ENCODE assay signal across 3 cellular contexts in the genomic region with DNA sequence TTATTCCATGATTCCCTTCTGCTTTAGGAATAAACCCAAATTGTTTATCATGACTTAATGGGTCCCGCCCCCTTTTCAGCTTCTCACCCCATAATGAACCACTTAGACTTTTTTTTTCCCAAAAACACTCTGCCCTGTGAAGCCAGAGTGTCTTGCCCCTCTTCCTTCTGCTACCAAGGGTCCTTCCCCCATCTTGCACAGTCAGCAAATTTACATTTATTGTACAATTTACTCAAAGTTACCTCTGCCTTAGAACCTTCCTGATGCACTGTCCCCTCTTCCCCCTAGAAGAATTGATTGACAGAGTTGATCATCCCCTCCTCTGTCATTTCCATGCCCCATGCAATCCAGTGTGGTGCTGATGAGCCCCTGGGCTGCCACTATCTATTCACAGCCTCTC.
TF ChIP-seq lines count a peak whose summit lies in the region.

No MANE protein-coding gene starts in this region.

TF ChIP-seq in A549, 52 proteins besides CTCF, POLR2A, EP300 and RAD21:
- TF ChIP-seq MAFK (IDR thresholded peaks at IDR 0.05; ENCODE audit: partially characterized antibody), result peak; percentile 89
- no peak for TF ChIP-seq HEYL (CRISPR knock-in tag; IDR thresholded peaks at IDR 0.05)
- TF ChIP-seq, protein P1, sequence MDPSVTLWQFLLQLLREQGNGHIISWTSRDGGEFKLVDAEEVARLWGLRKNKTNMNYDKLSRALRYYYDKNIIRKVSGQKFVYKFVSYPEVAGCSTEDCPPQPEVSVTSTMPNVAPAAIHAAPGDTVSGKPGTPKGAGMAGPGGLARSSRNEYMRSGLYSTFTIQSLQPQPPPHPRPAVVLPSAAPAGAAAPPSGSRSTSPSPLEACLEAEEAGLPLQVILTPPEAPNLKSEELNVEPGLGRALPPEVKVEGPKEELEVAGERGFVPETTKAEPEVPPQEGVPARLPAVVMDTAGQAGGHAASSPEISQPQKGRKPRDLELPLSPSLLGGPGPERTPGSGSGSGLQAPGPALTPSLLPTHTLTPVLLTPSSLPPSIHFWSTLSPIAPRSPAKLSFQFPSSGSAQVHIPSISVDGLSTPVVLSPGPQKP (IDR thresholded peaks at IDR 0.05; ENCODE audit: low read depth, low read length), result no peak
- TF ChIP-seq, protein P2, sequence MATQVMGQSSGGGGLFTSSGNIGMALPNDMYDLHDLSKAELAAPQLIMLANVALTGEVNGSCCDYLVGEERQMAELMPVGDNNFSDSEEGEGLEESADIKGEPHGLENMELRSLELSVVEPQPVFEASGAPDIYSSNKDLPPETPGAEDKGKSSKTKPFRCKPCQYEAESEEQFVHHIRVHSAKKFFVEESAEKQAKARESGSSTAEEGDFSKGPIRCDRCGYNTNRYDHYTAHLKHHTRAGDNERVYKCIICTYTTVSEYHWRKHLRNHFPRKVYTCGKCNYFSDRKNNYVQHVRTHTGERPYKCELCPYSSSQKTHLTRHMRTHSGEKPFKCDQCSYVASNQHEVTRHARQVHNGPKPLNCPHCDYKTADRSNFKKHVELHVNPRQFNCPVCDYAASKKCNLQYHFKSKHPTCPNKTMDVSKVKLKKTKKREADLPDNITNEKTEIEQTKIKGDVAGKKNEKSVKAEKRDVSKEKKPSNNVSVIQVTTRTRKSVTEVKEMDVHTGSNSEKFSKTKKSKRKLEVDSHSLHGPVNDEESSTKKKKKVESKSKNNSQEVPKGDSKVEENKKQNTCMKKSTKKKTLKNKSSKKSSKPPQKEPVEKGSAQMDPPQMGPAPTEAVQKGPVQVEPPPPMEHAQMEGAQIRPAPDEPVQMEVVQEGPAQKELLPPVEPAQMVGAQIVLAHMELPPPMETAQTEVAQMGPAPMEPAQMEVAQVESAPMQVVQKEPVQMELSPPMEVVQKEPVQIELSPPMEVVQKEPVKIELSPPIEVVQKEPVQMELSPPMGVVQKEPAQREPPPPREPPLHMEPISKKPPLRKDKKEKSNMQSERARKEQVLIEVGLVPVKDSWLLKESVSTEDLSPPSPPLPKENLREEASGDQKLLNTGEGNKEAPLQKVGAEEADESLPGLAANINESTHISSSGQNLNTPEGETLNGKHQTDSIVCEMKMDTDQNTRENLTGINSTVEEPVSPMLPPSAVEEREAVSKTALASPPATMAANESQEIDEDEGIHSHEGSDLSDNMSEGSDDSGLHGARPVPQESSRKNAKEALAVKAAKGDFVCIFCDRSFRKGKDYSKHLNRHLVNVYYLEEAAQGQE (IDR thresholded peaks at IDR 0.05), result no peak
- TF ChIP-seq RARB (CRISPR knock-in tag; IDR thresholded peaks at IDR 0.05), result no peak
- TF ChIP-seq PHF8 (IDR thresholded peaks at IDR 0.05; ENCODE audit: borderline replicate concordance, low read depth), result no peak
TF ChIP-seq in A549: peak in this region for 1.

TF ChIP-seq in IMR-90, 13 proteins besides CTCF, POLR2A, EP300 and RAD21:
- TF ChIP-seq MAFK (IDR thresholded peaks at IDR 0.05; ENCODE audit: low read depth, low read length), result peak; percentile 96
- no peak for TF ChIP-seq CEBPB (IDR thresholded peaks at IDR 0.05; ENCODE audit: low read depth, low read length)
- no peak for TF ChIP-seq RFX5 (IDR thresholded peaks at IDR 0.05; ENCODE audit: low read depth, low read length)

TF ChIP-seq in H1, 55 proteins besides CTCF, POLR2A, EP300 and RAD21:
- no peak for TF ChIP-seq ZNF274 (IDR thresholded peaks at IDR 0.05; ENCODE audit: borderline replicate concordance, extremely low read depth, low read length)
- TF ChIP-seq GTF2F1 (IDR thresholded peaks at IDR 0.05; ENCODE audit: borderline replicate concordance, low read depth, low read length), result no peak
- no peak for TF ChIP-seq TAF1 (IDR thresholded peaks at IDR 0.05; ENCODE audit: low read depth, low read length)
- TF ChIP-seq MAFK (IDR thresholded peaks at IDR 0.05; ENCODE audit: low read depth, low read length), result peak; percentile 83
- no peak for TF ChIP-seq TCF12 (IDR thresholded peaks at IDR 0.05; ENCODE audit: low read depth, low read length)
- no peak for TF ChIP-seq NRF1 (IDR thresholded peaks at IDR 0.05; ENCODE audit: low read depth, low read length)
- no peak for TF ChIP-seq KDM5A (IDR thresholded peaks at IDR 0.05; ENCODE audit: low read length)
